8 cellular contexts compared by ENCODE assay signal in the genomic region with DNA sequence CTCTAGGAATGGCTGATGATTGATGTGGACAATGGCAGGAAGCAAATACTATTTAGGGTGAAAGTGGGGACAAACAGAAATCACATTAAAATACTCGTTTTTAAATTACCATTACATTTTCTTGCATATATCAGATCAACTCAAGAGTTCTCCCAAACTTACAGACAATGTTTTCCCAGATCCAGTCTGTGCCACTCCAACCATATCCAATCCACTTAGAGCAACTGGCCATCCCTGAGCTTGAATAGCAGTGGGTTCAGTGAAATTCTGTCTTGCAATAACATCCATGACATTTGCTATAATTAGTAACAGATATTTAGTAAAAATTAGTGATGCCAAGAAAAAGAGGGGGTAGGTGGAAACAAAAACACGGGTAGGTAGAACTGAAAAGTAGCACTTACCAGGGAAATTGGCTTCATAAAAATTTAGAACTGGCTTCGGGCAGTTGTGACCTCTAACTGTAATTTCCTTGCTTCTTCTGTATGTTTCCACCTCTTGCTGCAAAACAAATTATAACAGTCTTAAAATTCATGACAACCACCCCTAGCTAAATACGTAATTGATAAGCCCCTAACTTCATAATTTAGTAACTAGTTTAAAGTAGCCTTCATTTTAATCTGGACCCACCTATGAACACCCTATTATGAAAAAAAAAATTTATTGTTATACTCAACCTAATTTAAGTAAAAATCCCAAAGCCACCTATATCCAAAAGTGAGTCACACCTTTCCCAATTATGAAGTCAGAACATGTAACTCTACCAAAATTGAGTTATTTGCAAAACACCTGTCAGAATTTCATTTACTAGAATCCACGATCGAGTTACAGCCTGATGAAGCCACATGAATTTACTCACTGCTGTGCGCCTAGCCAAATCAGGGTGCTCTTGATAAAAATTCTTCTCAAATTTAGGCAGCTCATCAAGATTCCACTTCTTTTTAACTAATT. TPM values are rescaled to one million over a fixed set of nuclear protein-coding genes. Genes with fewer than 3 reads are reported as not detected.
DNase-seq lines count a peak whose midpoint lies in the region; ATAC-seq and TF ChIP-seq lines count a peak whose summit lies in the region.

No MANE protein-coding gene starts in this region.

- no peak for TF ChIP-seq CTCF in right atrium auricular region (IDR thresholded peaks at IDR 0.05)
- TF ChIP-seq CTCF in cardiac fibroblast (IDR thresholded peaks at IDR 0.05; ENCODE audit: low read depth, low read length) = no peak

- no peak for DNase-seq in right atrium auricular region (ENCODE audit: low spot score)
- DNase-seq in Right ventricle myocardium inferior (ENCODE audit: missing footprints) = no peak
- no peak for DNase-seq in cardiac fibroblast (ENCODE audit: low read depth in 2 of 2)
- no peak for DNase-seq in NCI-H345 treated with DMSO at 0.1 percent for 48 hours (lab: John Stamatoyannopoulos, UW; ENCODE audit: unreplicated experiment)
- DNase-seq in DMS79 treated with DMSO at 0.1 percent for 48 hours (lab: John Stamatoyannopoulos, UW) = no peak
- no peak for DNase-seq in stimulated activated naive CD4-positive, alpha-beta T cell treated with Interleukin-2 at 50 U/mL for 16 hours (lab: John Stamatoyannopoulos, UW)

- peaks cover 68% of the 10 kb centered on the region for H3K36me3 ChIP-seq in right atrium auricular region
- peaks cover 55 to 56% of the 10 kb centered on the region in 2 donors for H3K36me3 ChIP-seq in mucosa of rectum (ENCODE audit: control insufficient read depth in 2 of 2, insufficient read depth in 2 of 2, low read length in 2 of 2)

- H3K27me3 ChIP-seq in right atrium auricular region = no peaks in the 10 kb centered on the region
- no peaks in the 10 kb centered on the region for H3K27me3 ChIP-seq in mucosa of rectum (ENCODE audit: control insufficient read depth in 2 of 2, insufficient read depth in 2 of 2, low read length in 2 of 2)

- H3K9ac ChIP-seq in mucosa of rectum (ENCODE audit: low read depth in 1 of 2, low read length in 2 of 2) = peak overlapping the region; percentile 100

- ATAC-seq in Right ventricle myocardium inferior (no peak), HG03457 (IDR thresholded peaks at IDR 0.05; ENCODE audit: unreplicated experiment) (no peak)

- intact Hi-C loops in Right ventricle myocardium inferior (cut with DNase I) = loop anchor here (10.0 kb wide), 2 partner anchors 141 to 679 kb away; a partner anchor contains a TSS

- no peaks in the 10 kb centered on the region for H3K9me3 ChIP-seq in right atrium auricular region
- no peaks in the 10 kb centered on the region for H3K9me3 ChIP-seq in mucosa of rectum (ENCODE audit: control insufficient read depth in 2 of 2, low read length in 2 of 2)

- peak overlapping the region; percentile 98 to 100 for H3K27ac ChIP-seq in right atrium auricular region
- peak overlapping the region; percentile 99 to 100 for H3K27ac ChIP-seq in mucosa of rectum (ENCODE audit: low read depth in 2 of 2, low read length in 2 of 2)

- H3K4me3 ChIP-seq in right atrium auricular region (peak overlapping the region; percentile 93 to 100), cardiac fibroblast (replicated peaks in 1 of 2; ENCODE audit: low read depth in 2 of 2, low read length in 2 of 2) (peak overlapping the region; percentile 99 to 100), mucosa of rectum (ENCODE audit: low read length in 2 of 2) (peak overlapping the region; percentile 93 to 99)

- peaks cover 0 to 57% of the 10 kb centered on the region in 2 donors for H3K4me1 ChIP-seq in right atrium auricular region
- peaks cover 26 to 31% of the 10 kb centered on the region in 2 donors for H3K4me1 ChIP-seq in mucosa of rectum (ENCODE audit: control insufficient read depth in 2 of 2, insufficient read depth in 2 of 2, low read length in 2 of 2)

RNA-seq across cellular contexts. Expression of a gene that starts 2.0 kb away (rescaled TPM):
- total RNA-seq in right atrium auricular region (100 to 1,000 TPM; 215 to 620 TPM), Right ventricle myocardium inferior (321 TPM)

RNA-seq across cellular contexts. Expression of a gene that starts 2.7 kb away (rescaled TPM):
- total RNA-seq in right atrium auricular region (10 to 100 TPM; 15.8 to 19.9 TPM), Right ventricle myocardium inferior (14.7 TPM)

RNA-seq across cellular contexts. Expression of a gene that starts 7.2 kb away (rescaled TPM):
- 1 to 10 TPM; 2.7 to 3.3 TPM for total RNA-seq in right atrium auricular region
- total RNA-seq in Right ventricle myocardium inferior = 8.2 TPM

RNA-seq across cellular contexts. Expression of a gene that starts 55.2 kb away (rescaled TPM):
- total RNA-seq in right atrium auricular region (1 to 10 TPM; 2.4 to 5.0 TPM), Right ventricle myocardium inferior (3.8 TPM)
